ENCODE assay signal across 8 cellular contexts in the genomic region with DNA sequence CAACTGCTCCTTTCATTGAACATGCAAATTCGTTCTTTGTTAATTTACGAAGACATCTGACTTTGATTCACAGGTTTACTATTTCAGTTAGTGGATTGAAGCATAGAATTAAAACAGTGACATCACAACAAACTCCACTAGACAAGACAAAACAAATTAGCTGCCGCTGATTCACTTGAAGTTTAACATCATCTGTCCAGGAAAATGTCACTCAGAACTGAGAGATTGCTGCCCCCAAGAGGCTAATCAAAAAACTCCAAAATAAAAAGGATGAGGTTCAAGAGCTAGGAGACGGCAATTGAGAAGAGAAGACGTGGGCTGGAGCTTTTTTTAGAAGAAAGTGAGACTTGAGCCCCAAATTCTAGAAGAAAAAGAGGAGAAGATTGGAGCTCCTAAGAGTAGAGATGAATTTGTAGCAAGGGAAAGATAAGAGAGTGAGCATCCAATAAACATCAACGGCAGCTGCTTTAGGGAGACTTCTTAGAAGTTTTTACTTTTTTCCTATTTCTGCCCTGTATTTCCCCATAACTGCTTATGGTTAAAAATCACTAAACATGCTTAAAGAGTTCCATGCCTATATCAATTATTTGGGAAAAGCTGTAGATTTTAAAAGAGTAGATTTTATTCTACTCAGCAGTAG. TPM values are rescaled to one million over a fixed set of nuclear protein-coding genes. Genes with fewer than 3 reads are reported as not detected.
A peak's percentile ranks its signal among the peaks of the same experiment; 100 is the strongest.
DNase-seq lines count a peak whose midpoint lies in the region; ATAC-seq, FAIRE-seq and TF ChIP-seq lines count a peak whose summit lies in the region.

No MANE protein-coding gene starts in this region.

- H2AK5ac ChIP-seq in neuronal stem cell (ENCODE audit: low read depth, low read length), result no peak overlapping the region

- no peak overlapping the region for H3K4me2 ChIP-seq in endothelial cell of umbilical vein (ENCODE audit: insufficient read depth, low read length)
- no peak overlapping the region for H3K4me2 ChIP-seq in neuronal stem cell (ENCODE audit: insufficient read depth, low read length, poor library complexity, severe bottlenecking)

- H3K23ac ChIP-seq in neuronal stem cell (ENCODE audit: low read depth, low read length, poor library complexity), result no peak overlapping the region

- H2BK5ac ChIP-seq in neuronal stem cell (ENCODE audit: low read length), result no peak overlapping the region

- no peak overlapping the region for H2BK15ac ChIP-seq in neuronal stem cell (ENCODE audit: low read length)

- H3K9me3 ChIP-seq in Peyer's patch (no peaks in the 10 kb centered on the region), endothelial cell of umbilical vein (replicated peaks; ENCODE audit: control insufficient read depth, insufficient read depth, low read length) (no peaks in the 10 kb centered on the region), neuronal stem cell (replicated peaks in 1 of 2; ENCODE audit: control insufficient read depth in 2 of 2, insufficient read depth in 1 of 2, low read depth in 1 of 2, low read length in 2 of 2) (no peaks in the 10 kb centered on the region), prostate gland (no peaks in the 10 kb centered on the region)

- dilution Hi-C loops in endothelial cell of umbilical vein (cut with MboI; ENCODE audit: extremely low pct_ligation_motif_present, low sequenced_read_pairs), result no loop called here

- DNase-seq in DMS53 (lab: John Stamatoyannopoulos, UW), result peak; percentile 45
- DNase-seq in Jurkat, Clone E6-1 (ENCODE audit: low read depth, low spot score), result peak; percentile 39
- no peak for DNase-seq in Peyer's patch
- peak; percentile 52 for DNase-seq in endothelial cell of umbilical vein (ENCODE audit: low read depth, low spot score)
- peak; percentile 17 for DNase-seq in neuronal stem cell (ENCODE audit: low spot score)
- no peak for DNase-seq in prostate gland (ENCODE audit: low spot score)
- no peak for DNase-seq in activated CD4-positive, alpha-beta T cell treated with anti-CD3 and anti-CD28 coated beads, Interleukin-2, amount 50 U/mL, for 48 hours

- H3K9me1 ChIP-seq in endothelial cell of umbilical vein (replicated peaks; ENCODE audit: control insufficient read depth, extremely low read depth, insufficient read depth, low read length), result no peaks in the 10 kb centered on the region

- H2BK120ac ChIP-seq in neuronal stem cell (ENCODE audit: low read depth, low read length), result no peak overlapping the region

- intact Hi-C loops in endothelial cell of umbilical vein (cut with micrococcal nuclease) (loop anchor here (1.0 to 5.0 kb wide), 4 partner anchors 359 to 1411 kb away; no protein-coding TSS in a partner anchor), prostate gland (cut with DNase I) (no loop called here)

- CTCF ChIA-PET in endothelial cell of umbilical vein (lab: Charles Lee), result interaction anchor here (0.7 to 5.8 kb wide), 49 partner anchors 10 to 1983 kb away, joined by 3 to 264 read pairs (median 4); no protein-coding TSS in a partner anchor

- H3K4me3 ChIP-seq in Jurkat, Clone E6-1 (ENCODE audit: low read length), result no peak overlapping the region
- H3K4me3 ChIP-seq in Peyer's patch (no peak overlapping the region), endothelial cell of umbilical vein (replicated peaks in 1 of 3; ENCODE audit: insufficient read depth in 1 of 3, low read depth in 1 of 3, low read length in 3 of 3) (no peak overlapping the region), neuronal stem cell (ENCODE audit: low read length in 2 of 2) (no peak overlapping the region), prostate gland (no peak overlapping the region)

- no peaks in the 10 kb centered on the region for H4K20me1 ChIP-seq in endothelial cell of umbilical vein (replicated peaks; ENCODE audit: control insufficient read depth, extremely low read depth, insufficient read depth, low read length)

- peak; percentile 79 for ATAC-seq in GM19351 (IDR thresholded peaks at IDR 0.05; ENCODE audit: unreplicated experiment)

- no peak overlapping the region for H4K91ac ChIP-seq in neuronal stem cell (ENCODE audit: low read depth, low read length, poor library complexity)

- H3K27me3 ChIP-seq in Peyer's patch (no peaks in the 10 kb centered on the region), endothelial cell of umbilical vein (ENCODE audit: control insufficient read depth in 2 of 2, insufficient read depth in 2 of 2, low read length in 2 of 2) (peaks cover 2 to 3% of the 10 kb centered on the region in 2 experiments), neuronal stem cell (ENCODE audit: control insufficient read depth in 3 of 3, insufficient read depth in 3 of 3, low read depth in 1 of 3, low read length in 3 of 3) (no peaks in the 10 kb centered on the region), prostate gland (replicated peaks; ENCODE audit: insufficient read depth) (no peaks in the 10 kb centered on the region)

- H3K36me3 ChIP-seq in Peyer's patch (no peaks in the 10 kb centered on the region), endothelial cell of umbilical vein (ENCODE audit: control insufficient read depth in 2 of 2, extremely low read depth in 1 of 2, insufficient read depth in 2 of 2, low read length in 2 of 2) (no peaks in the 10 kb centered on the region), neuronal stem cell (replicated peaks in 1 of 2; ENCODE audit: control insufficient read depth in 2 of 2, insufficient read depth in 2 of 2, low read length in 2 of 2) (no peaks in the 10 kb centered on the region), prostate gland (no peaks in the 10 kb centered on the region)

- H2BK12ac ChIP-seq in neuronal stem cell (ENCODE audit: low read length), result no peak overlapping the region

- H3K4ac ChIP-seq in neuronal stem cell (ENCODE audit: low read length), result no peak overlapping the region

- no peak overlapping the region for H4K8ac ChIP-seq in neuronal stem cell (ENCODE audit: low read depth, low read length)

- TF ChIP-seq POLR2A in Peyer's patch (IDR thresholded peaks at IDR 0.05) (no peak), endothelial cell of umbilical vein (IDR thresholded peaks at IDR 0.05; ENCODE audit: low read depth, low read length) (no peak), prostate gland (IDR thresholded peaks at IDR 0.05) (no peak)

- no peak overlapping the region for H3K27ac ChIP-seq in Peyer's patch
- no peak overlapping the region for H3K27ac ChIP-seq in endothelial cell of umbilical vein (ENCODE audit: insufficient read depth, low read depth, low read length)
- no peak overlapping the region for H3K27ac ChIP-seq in neuronal stem cell (replicated peaks; ENCODE audit: low read length)
- H3K27ac ChIP-seq in prostate gland, result no peak overlapping the region

- no peaks in the 10 kb centered on the region for H3K79me2 ChIP-seq in endothelial cell of umbilical vein (ENCODE audit: control insufficient read depth, insufficient read depth, low read length)

- no peak overlapping the region for H3K14ac ChIP-seq in neuronal stem cell (ENCODE audit: low read length)

- no TSS peak for BruUV-seq in endothelial cell of umbilical vein (replicated peaks; lab: Mats Ljungman, UMichigan)

- no peaks in the 10 kb centered on the region for H3K79me1 ChIP-seq in neuronal stem cell (ENCODE audit: low read depth, low read length)

- H3K18ac ChIP-seq in neuronal stem cell (ENCODE audit: low read length), result no peak overlapping the region

- peak; percentile 86 for FAIRE-seq in endothelial cell of umbilical vein (lab: Jason Lieb, UNC)

- POLR2A ChIA-PET in endothelial cell of umbilical vein (lab: Charles Lee), result no interaction called here

- H2AFZ ChIP-seq in endothelial cell of umbilical vein (ENCODE audit: low read depth, low read length) (no peak overlapping the region), neuronal stem cell (ENCODE audit: low read length) (peak overlapping the region; percentile 76)

- H3K4me1 ChIP-seq in Peyer's patch (no peaks in the 10 kb centered on the region), endothelial cell of umbilical vein (ENCODE audit: control insufficient read depth, extremely low read depth, insufficient read depth, low read length) (no peaks in the 10 kb centered on the region), neuronal stem cell (ENCODE audit: control insufficient read depth in 2 of 2, insufficient read depth in 1 of 2, low read depth in 1 of 2, low read length in 2 of 2) (no peaks in the 10 kb centered on the region), prostate gland (replicated peaks) (no peaks in the 10 kb centered on the region)

- TF ChIP-seq CTCF in Peyer's patch (IDR thresholded peaks at IDR 0.05) (peak in 5 of 6 experiments; percentile 18 to 38 (median 28)), endothelial cell of umbilical vein (IDR thresholded peaks at IDR 0.05; ENCODE audit: extremely low read depth in 1 of 2, insufficient read depth in 1 of 2, low read depth in 1 of 2, low read length in 2 of 2) (peak; percentile 28 to 47), prostate gland (IDR thresholded peaks at IDR 0.05) (peak in 1 of 4 experiments; percentile 26)

- no CpG with 5 or more reads among the region's 6 CpGs for WGBS in neuronal stem cell (ENCODE audit: extremely low coverage in 2 of 2, insufficient read length in 2 of 2, insufficient replicate concordance in 1 of 2), 2 donors
- WGBS in prostate gland, result 24% methylated on average over 6 of the region's 6 CpGs

- no peak overlapping the region for H3K9ac ChIP-seq in endothelial cell of umbilical vein (replicated peaks; ENCODE audit: extremely low read depth, insufficient read depth, low read length)
- no peak overlapping the region for H3K9ac ChIP-seq in neuronal stem cell (ENCODE audit: low read depth, low read length, poor library complexity)

TF ChIP-seq in endothelial cell of umbilical vein, 7 proteins besides CTCF, POLR2A, EP300 and RAD21 (continues in another document):
- no peak for TF ChIP-seq MAX (IDR thresholded peaks at IDR 0.05; ENCODE audit: insufficient read depth, insufficient read length)
- no peak for TF ChIP-seq MYC (IDR thresholded peaks at IDR 0.05; ENCODE audit: low read depth, low read length)
- no peak for TF ChIP-seq FOS (IDR thresholded peaks at IDR 0.05; ENCODE audit: borderline replicate concordance, insufficient read depth, low read length)

RNA-seq across cellular contexts. Expression of gene TPP2, which starts 40.8 kb away (rescaled TPM):
- polyA plus RNA-seq in Jurkat, Clone E6-1 (2012; ENCODE audit: insufficient read depth, insufficient read length), result 54.5 TPM
- total RNA-seq in Peyer's patch (10 to 100 TPM; 20.0 to 52.0 (median 28.6) TPM), endothelial cell of umbilical vein (46.7 TPM in 2 replicates), prostate gland (10 to 100 TPM; 31.4 to 31.8 TPM)
- polyA plus RNA-seq in endothelial cell of umbilical vein, result 7.8 and 11.5 TPM in 2 replicates
- polyA plus RNA-seq in endothelial cell of umbilical vein (2011; cell fraction: cytosol; rRNA removed), result 14.4 and 15.5 TPM in 2 replicates
- 69.9 and 78.8 TPM in 2 replicates for polyA plus RNA-seq in endothelial cell of umbilical vein (2011; cell fraction: nucleus; rRNA removed)
- polyA plus RNA-seq in endothelial cell of umbilical vein (2012), result 33.5 and 36.7 TPM in 2 replicates
- 32.1 and 34.0 TPM in 2 replicates for polyA minus RNA-seq in endothelial cell of umbilical vein
- polyA minus RNA-seq in endothelial cell of umbilical vein (2011; cell fraction: cytosol; rRNA and poly(A)+ RNA removed), result 17.9 TPM
- polyA minus RNA-seq in endothelial cell of umbilical vein (2011; cell fraction: nucleus; rRNA and poly(A)+ RNA removed), result 82.6 and 131 TPM in 2 replicates
- 29.8 TPM for polyA plus RNA-seq in neuronal stem cell (2013, experiment 1 of 2)
- polyA plus RNA-seq in neuronal stem cell (2013, experiment 2 of 2), result 30.2 TPM

Comparison
In these comparisons a context has a peak if more than half of its experiments do, and no peak if none do; other contexts are left out.
1. DNase-seq: peak in DMS53 (single experiment), Jurkat, Clone E6-1 (single experiment), endothelial cell of umbilical vein (single experiment) and neuronal stem cell (single experiment); none in Peyer's patch (0 of 3), prostate gland (single experiment) and activated CD4-positive, alpha-beta T cell treated with anti-CD3 and anti-CD28 coated beads, Interleukin-2, amount 50 U/mL, for 48 hours (0 of 2).